ENCODE assay signal across 11 cellular contexts in genomic region chr12:11347810-11348209, GRCh38. TPM values are rescaled to one million over a fixed set of nuclear protein-coding genes. Genes with fewer than 3 reads are reported as not detected.
DNase-seq lines count a peak whose midpoint lies in the region; ATAC-seq and TF ChIP-seq lines count a peak whose summit lies in the region.
"Had no signal": no experiment of that assay in that cellular context is flagged by ENCODE, and none has a peak within 500 bp of the region (broad histone marks: within the 10 kb centered on the region; RNA-seq: fewer than 3 reads in every experiment).

No MANE protein-coding gene starts in this region.

- no peaks in the 10 kb centered on the region for H3K9me2 ChIP-seq in PC-9 (ENCODE audit: insufficient read depth)

- no peak overlapping the region for H4K91ac ChIP-seq in mesenchymal stem cell (ENCODE audit: low read length)

- TF ChIP-seq CTCF in DND-41 (IDR thresholded peaks at IDR 0.05; ENCODE audit: borderline replicate concordance, extremely low read depth, low read length, poor library complexity, severe bottlenecking): peak; percentile 45
- TF ChIP-seq CTCF in PC-9 (conservative IDR thresholded peaks at IDR 0.05): peak; percentile 58
- TF ChIP-seq CTCF in liver (IDR thresholded peaks at IDR 0.05; ENCODE audit: low read depth, low read length, missing input control): peak; percentile 15

- 88% methylated on average over 6 of the region's 6 CpGs for whole genome bisulfite sequencing in liver
- 79% methylated on average over 3 of the region's 6 CpGs for WGBS in mesenchymal stem cell

- ATAC-seq in DND-41 (ENCODE audit: insufficient read depth, low read depth): peak; percentile 73
- no peak for ATAC-seq in activated CD4-positive, CD25-positive, alpha-beta regulatory T cell treated with anti-CD3 and anti-CD28 coated beads, Interleukin-2, amount 50 U/mL, for 24 hours

- TF ChIP-seq RAD21 in liver (IDR thresholded peaks at IDR 0.05): no peak

- intact Hi-C loops in PC-9 (cut with micrococcal nuclease; ENCODE audit: unreplicated experiment): no loop called here

- no peak overlapping the region for H2BK15ac ChIP-seq in mesenchymal stem cell (ENCODE audit: low read depth, poor library complexity, severe bottlenecking)

- H2BK5ac ChIP-seq in mesenchymal stem cell (ENCODE audit: low read depth, low read length, poor library complexity, severe bottlenecking): no peak overlapping the region

- H3K14ac ChIP-seq in mesenchymal stem cell (ENCODE audit: low read length in 2 of 2): no peak overlapping the region

- H3K4me2 ChIP-seq in DND-41 (ENCODE audit: insufficient read depth, low read length) (no peak overlapping the region), PC-9 (no peak overlapping the region), mesenchymal stem cell (ENCODE audit: low read length, poor library complexity, severe bottlenecking) (no peak overlapping the region)

- H3K27me3 ChIP-seq in DND-41 (ENCODE audit: insufficient read depth, low read length, poor library complexity) (peaks cover 5% of the 10 kb centered on the region), PC-9 (ENCODE audit: insufficient read depth, low read depth) (no peaks in the 10 kb centered on the region), liver (ENCODE audit: control insufficient read depth in 4 of 4, insufficient read depth in 4 of 4, low read length in 3 of 4) (no peaks in the 10 kb centered on the region), mesenchymal stem cell (ENCODE audit: control insufficient read depth in 1 of 2, insufficient read depth in 1 of 2, low read length in 2 of 2) (no peaks in the 10 kb centered on the region)

- no peak overlapping the region for H3K23ac ChIP-seq in mesenchymal stem cell (ENCODE audit: low read length in 2 of 2)

- H2AK5ac ChIP-seq in mesenchymal stem cell (ENCODE audit: low read length, severe bottlenecking): no peak overlapping the region

- H3K27ac ChIP-seq in DND-41 (ENCODE audit: low read length) (no peak overlapping the region), PC-9 (no peak overlapping the region), liver (ENCODE audit: low read depth in 1 of 2, low read length in 2 of 2) (no peak overlapping the region), mesenchymal stem cell (ENCODE audit: low read length, poor library complexity, severe bottlenecking) (no peak overlapping the region)

- H3K79me1 ChIP-seq in mesenchymal stem cell (replicated peaks; ENCODE audit: low read length, poor library complexity, severe bottlenecking): no peaks in the 10 kb centered on the region

- H3K9me3 ChIP-seq in DND-41 (ENCODE audit: insufficient read depth, low read length, severe bottlenecking) (no peaks in the 10 kb centered on the region), PC-9 (ENCODE audit: insufficient read depth, low read depth) (no peaks in the 10 kb centered on the region), liver (ENCODE audit: control insufficient read depth in 4 of 4, low read length in 3 of 4) (no peaks in the 10 kb centered on the region), mesenchymal stem cell (ENCODE audit: control insufficient read depth, low read length) (no peaks in the 10 kb centered on the region)

- no peaks in the 10 kb centered on the region for H3F3A ChIP-seq in PC-9 (ENCODE audit: insufficient read depth, low read depth)

- POLR2A ChIA-PET in HEK293T (lab: Yijun Ruan, JAX): no interaction called here
- POLR2A ChIA-PET in PC-9 (lab: Charles Lee; ENCODE audit: unreplicated experiment): no interaction called here

- no TSS peak for BruUV-seq in PC-9 (replicated peaks; lab: Mats Ljungman, UMichigan)

- H4K20me1 ChIP-seq in DND-41 (ENCODE audit: insufficient read depth, low read length) (no peaks in the 10 kb centered on the region), PC-9 (ENCODE audit: insufficient read depth) (no peaks in the 10 kb centered on the region)

- H4K8ac ChIP-seq in mesenchymal stem cell (ENCODE audit: low read length): no peak overlapping the region

- no peaks in the 10 kb centered on the region for H3K4me1 ChIP-seq in DND-41 (ENCODE audit: insufficient read depth, low read length)
- no peaks in the 10 kb centered on the region for H3K4me1 ChIP-seq in PC-9 (replicated peaks; ENCODE audit: insufficient read depth)
- no peaks in the 10 kb centered on the region for H3K4me1 ChIP-seq in liver (ENCODE audit: control insufficient read depth in 4 of 4, insufficient read depth in 4 of 4, low read length in 3 of 4)
- H3K4me1 ChIP-seq in mesenchymal stem cell (ENCODE audit: control insufficient read depth, insufficient read depth, low read depth, low read length): no peaks in the 10 kb centered on the region

- no peaks in the 10 kb centered on the region for H3K36me3 ChIP-seq in DND-41 (ENCODE audit: insufficient read depth, low read length)
- no peaks in the 10 kb centered on the region for H3K36me3 ChIP-seq in PC-9 (ENCODE audit: low read depth)
- no peaks in the 10 kb centered on the region for H3K36me3 ChIP-seq in liver (ENCODE audit: control insufficient read depth in 4 of 4, insufficient read depth in 3 of 4, low read depth in 1 of 4, low read length in 3 of 4)
- no peaks in the 10 kb centered on the region for H3K36me3 ChIP-seq in mesenchymal stem cell (ENCODE audit: control insufficient read depth in 1 of 2, insufficient read depth in 2 of 2, low read depth in 1 of 2, low read length in 2 of 2)

- CTCF ChIA-PET in HEK293T (lab: Yijun Ruan, JAX) (no interaction called here), PC-9 (lab: Charles Lee) (no interaction called here)

- H2BK12ac ChIP-seq in mesenchymal stem cell (ENCODE audit: low read length in 2 of 2): no peak overlapping the region

- H3K79me2 ChIP-seq in DND-41 (ENCODE audit: insufficient read depth, low read length): no peaks in the 10 kb centered on the region
- H3K79me2 ChIP-seq in PC-9 (ENCODE audit: low read depth): no peaks in the 10 kb centered on the region

- H2AFZ ChIP-seq in DND-41 (ENCODE audit: low read depth, low read length) (no peak overlapping the region), PC-9 (no peak overlapping the region), mesenchymal stem cell (ENCODE audit: low read depth, low read length) (no peak overlapping the region)

- DNase-seq in DND-41 (no peak), HEK293T (ENCODE audit: extremely low spot score) (peak; percentile 11), PC-9 (no peak), NCI-H345 (lab: John Stamatoyannopoulos, UW) (no peak), mesenchymal stem cell (no peak), anterior cingulate cortex (lab: John Stamatoyannopoulos, UW) (no peak)
- DNase-seq: NCI-H1436 treated with DMSO at 0.1 percent for 48 hours had no signal

- H3K4me3 ChIP-seq in DND-41 (ENCODE audit: low read depth in 1 of 2, low read length in 2 of 2) (no peak overlapping the region), PC-9 (no peak overlapping the region), liver (ENCODE audit: low read depth in 1 of 3, low read length in 3 of 3) (no peak overlapping the region), mesenchymal stem cell (ENCODE audit: insufficient read depth in 1 of 2, low read depth in 1 of 2, low read length in 2 of 2) (no peak overlapping the region)

- H3K4ac ChIP-seq in mesenchymal stem cell (ENCODE audit: low read depth in 1 of 2, low read length in 2 of 2): no peak overlapping the region

- H3K18ac ChIP-seq in mesenchymal stem cell (ENCODE audit: low read depth in 1 of 2, low read length in 2 of 2): no peak overlapping the region

- H3K9ac ChIP-seq in DND-41 (ENCODE audit: low read depth, low read length): no peak overlapping the region
- no peak overlapping the region for H3K9ac ChIP-seq in liver (ENCODE audit: low read depth in 1 of 2, low read length in 2 of 2)
- H3K9ac ChIP-seq in mesenchymal stem cell (ENCODE audit: low read length): no peak overlapping the region

- no peak overlapping the region for H2BK120ac ChIP-seq in mesenchymal stem cell (ENCODE audit: low read depth, low read length)

TF ChIP-seq in HEK293T, 16 proteins besides CTCF, POLR2A, EP300 and RAD21:
- TF ChIP-seq FOXM1 (IDR thresholded peaks at IDR 0.05; ENCODE audit: borderline replicate concordance) (no peak), TARDBP (IDR thresholded peaks at IDR 0.05) (no peak), PKNOX1 (IDR thresholded peaks at IDR 0.05) (no peak), BHLHE40 (IDR thresholded peaks at IDR 0.05; ENCODE audit: borderline replicate concordance) (no peak)

TF ChIP-seq in liver, 16 proteins besides CTCF, POLR2A, EP300 and RAD21:
- TF ChIP-seq ATF3 (IDR thresholded peaks at IDR 0.05) (no peak), REST (IDR thresholded peaks at IDR 0.05) (no peak)
TF ChIP-seq in liver: peak in this region for 0.

RNA-seq across cellular contexts. Expression of gene PRB4, which starts 37.6 kb away (rescaled TPM):
- total RNA-seq in PC-9 (2021) (not detected in 2 replicates), liver (not detected)
- polyA plus RNA-seq in liver: not detected
- not detected for polyA plus RNA-seq in mesenchymal stem cell (2013, experiment 1 of 2)
- not detected for polyA plus RNA-seq in mesenchymal stem cell (2013, experiment 2 of 2)
- total RNA-seq: activated CD8-positive, alpha-beta memory T cell treated with anti-CD3 and anti-CD28 coated beads for 36 hours; T-helper 2 cell treated with Interferon-gamma antibody and Interleukin-4, amounts not matched to agents 100 ng/mL and 5 ng/mL, for 36 hours had no signal

RNA-seq across cellular contexts. Expression of gene PRB2, which starts 47.6 kb away (rescaled TPM):
- total RNA-seq in PC-9 (2021): not detected in 2 replicates
- not detected for total RNA-seq in liver
- not detected for polyA plus RNA-seq in liver
- not detected for polyA plus RNA-seq in mesenchymal stem cell (2013, experiment 1 of 2)
- polyA plus RNA-seq in mesenchymal stem cell (2013, experiment 2 of 2): not detected
- total RNA-seq: activated CD8-positive, alpha-beta memory T cell treated with anti-CD3 and anti-CD28 coated beads for 36 hours; T-helper 2 cell treated with Interferon-gamma antibody and Interleukin-4, amounts not matched to agents 100 ng/mL and 5 ng/mL, for 36 hours had no signal
